10 cellular contexts compared by ENCODE assay signal in genomic region chr4:38099908-38100407, GRCh38.
DNase-seq lines count a peak whose midpoint lies in the region; ATAC-seq and TF ChIP-seq lines count a peak whose summit lies in the region.
"Had no signal": no experiment of that assay in that cellular context is flagged by ENCODE, and none has a peak within 500 bp of the region (broad histone marks: within the 10 kb centered on the region; RNA-seq: fewer than 3 reads in every experiment).

No MANE protein-coding gene starts in this region.

- POLR2A ChIA-PET in CD8-positive, alpha-beta T cell (lab: Charles Lee): no interaction called here

- no peaks in the 10 kb centered on the region for H3K9me3 Mint-ChIP-seq in CD8-positive, alpha-beta T cell

- peaks cover 3% of the 10 kb centered on the region for H3K4me1 Mint-ChIP-seq in CD8-positive, alpha-beta T cell (ENCODE audit: low read depth)

- H3K36me3 Mint-ChIP-seq in CD8-positive, alpha-beta T cell: peaks cover 87% of the 10 kb centered on the region

- 90 to 91% (median 91%) methylated on average over 3 of the region's 3 CpGs for WGBS in psoas muscle, 3 donors

- CTCF ChIA-PET in CD8-positive, alpha-beta T cell (lab: Charles Lee): no interaction called here

- peak; percentile 81 for DNase-seq in EL
- peak; percentile 72 for DNase-seq in adipocyte (ENCODE audit: low read depth)
- DNase-seq in fibroblast of the aortic adventitia (ENCODE audit: low read depth): peak; percentile 99
- DNase-seq in psoas muscle: no peak
- no peak for DNase-seq in NCI-H510A (lab: John Stamatoyannopoulos, UW)
- DNase-seq in stimulated activated CD4-positive, alpha-beta T cell treated with anti-CD3 and anti-CD28 coated beads, Interleukin-4, amount 100 ng/mL, for 4 hours: no peak
- DNase-seq in CD8-positive, alpha-beta T cell: no peak
- no peak for DNase-seq in iPS-NIHi7 (ENCODE audit: extremely low spot score)
- DNase-seq: adrenal gland, NCI-H748 treated with DMSO at 0.1 percent for 48 hours had no signal

- no peaks in the 10 kb centered on the region for H3K9me3 ChIP-seq in adipocyte (ENCODE audit: control insufficient read depth, low read length)
- H3K9me3 ChIP-seq in psoas muscle: no peaks in the 10 kb centered on the region
- H3K9me3 ChIP-seq in CD8-positive, alpha-beta T cell (ENCODE audit: low read length): no peaks in the 10 kb centered on the region
- H3K9me3 ChIP-seq: adrenal gland had no signal

- no peak for TF ChIP-seq CTCF in fibroblast of the aortic adventitia (IDR thresholded peaks at IDR 0.05; ENCODE audit: insufficient read depth, low read length)
- TF ChIP-seq CTCF in psoas muscle (IDR thresholded peaks at IDR 0.05): no peak
- no peak for TF ChIP-seq CTCF in CD8-positive, alpha-beta T cell (IDR thresholded peaks at IDR 0.05)

- peak overlapping the region; percentile 4 for H3K27ac ChIP-seq in psoas muscle
- H3K27ac ChIP-seq in CD8-positive, alpha-beta T cell (ENCODE audit: low read depth, low read length): no peak overlapping the region

- peak in 1 of 4 donors; percentile 27 for ATAC-seq in psoas muscle
- no peak for ATAC-seq in CD8-positive, alpha-beta T cell

- no peak overlapping the region for H3K27ac Mint-ChIP-seq in CD8-positive, alpha-beta T cell

- H3K36me3 ChIP-seq in adipocyte (ENCODE audit: control insufficient read depth, insufficient read depth, low read length, severe bottlenecking) (no peaks in the 10 kb centered on the region), psoas muscle (ENCODE audit: insufficient read depth in 1 of 2, low read depth in 1 of 2) (peaks cover 2 to 69% of the 10 kb centered on the region in 2 donors)
- H3K36me3 ChIP-seq in CD8-positive, alpha-beta T cell (ENCODE audit: insufficient read depth, low read length): peaks cover 26% of the 10 kb centered on the region

- peak overlapping the region; percentile 15 for H3K4me3 ChIP-seq in adipocyte (ENCODE audit: low read length)
- H3K4me3 ChIP-seq in fibroblast of the aortic adventitia (ENCODE audit: low read depth, low read length): no peak overlapping the region
- no peak overlapping the region for H3K4me3 ChIP-seq in psoas muscle
- no peak overlapping the region for H3K4me3 ChIP-seq in CD8-positive, alpha-beta T cell (ENCODE audit: low read depth, low read length)
- H3K4me3 ChIP-seq: adrenal gland had no signal

- peaks cover 33% of the 10 kb centered on the region for H3K4me1 ChIP-seq in adipocyte (ENCODE audit: control insufficient read depth, insufficient read depth, low read length)
- no peaks in the 10 kb centered on the region for H3K4me1 ChIP-seq in psoas muscle
- no peaks in the 10 kb centered on the region for H3K4me1 ChIP-seq in CD8-positive, alpha-beta T cell (ENCODE audit: insufficient read depth, low read length)

- H3K27me3 ChIP-seq in adipocyte (replicated peaks; ENCODE audit: control insufficient read depth, insufficient read depth, low read length): no peaks in the 10 kb centered on the region
- no peaks in the 10 kb centered on the region for H3K27me3 ChIP-seq in psoas muscle (ENCODE audit: insufficient read depth in 3 of 3, low read length in 2 of 3)
- no peaks in the 10 kb centered on the region for H3K27me3 ChIP-seq in CD8-positive, alpha-beta T cell (ENCODE audit: insufficient read depth, low read length)
- H3K27me3 ChIP-seq: adrenal gland had no signal

- intact Hi-C loops in psoas muscle (cut with DNase I): no loop called here
- intact Hi-C loops in CD8-positive, alpha-beta T cell (cut with DNase I, micrococcal nuclease): no loop called here

- no peaks in the 10 kb centered on the region for H3K27me3 Mint-ChIP-seq in CD8-positive, alpha-beta T cell (ENCODE audit: low read depth)

- H3K9ac ChIP-seq in adipocyte (ENCODE audit: low read length): peak overlapping the region; percentile 32

- H3K4me3 Mint-ChIP-seq in CD8-positive, alpha-beta T cell: no peak overlapping the region

Comparison
In these comparisons a context has a peak if more than half of its experiments do, and no peak if none do; other contexts are left out.
1. DNase-seq: peak in EL (single experiment), adipocyte (single experiment) and fibroblast of the aortic adventitia (single experiment); none in psoas muscle (0 of 2), NCI-H510A (single experiment), stimulated activated CD4-positive, alpha-beta T cell treated with anti-CD3 and anti-CD28 coated beads, Interleukin-4, amount 100 ng/mL, for 4 hours (0 of 2), CD8-positive, alpha-beta T cell (0 of 7) and iPS-NIHi7 (single experiment).